In the genomic region with DNA sequence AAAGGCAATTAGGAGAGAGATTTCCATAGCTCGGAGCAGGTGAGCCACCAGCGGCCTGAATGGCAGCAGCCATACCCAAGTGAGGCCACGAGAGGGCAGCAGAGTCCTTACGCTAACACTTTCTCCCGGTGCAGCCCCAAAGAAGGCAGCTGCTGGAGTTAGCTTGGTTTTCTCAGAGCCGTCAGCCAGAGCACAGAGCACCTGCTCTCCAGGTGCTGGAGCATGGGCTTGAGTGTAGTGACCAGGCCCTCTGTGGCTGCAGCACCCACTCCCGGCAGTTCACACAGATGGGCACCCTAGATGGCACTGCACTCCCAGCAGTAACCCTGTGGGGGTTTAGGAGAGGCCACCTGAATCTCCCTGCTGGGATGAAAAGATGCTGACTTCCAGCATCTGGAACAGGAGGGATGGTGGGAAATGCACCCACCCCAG, we compare ENCODE assay signal across 1 cellular context.
TF ChIP-seq lines count a peak whose summit lies in the region.

No MANE protein-coding gene starts in this region.

TF ChIP-seq in HepG2, 621 proteins besides CTCF, POLR2A, EP300 and RAD21 (continued from another document and continues in another):
- TF ChIP-seq FOXC1 (CRISPR knock-in tag; IDR thresholded peaks at IDR 0.05; ENCODE audit: borderline replicate concordance) (peak; percentile 71; the same call in 1 of the 2 replicates), ZSCAN22 (CRISPR knock-in tag; IDR thresholded peaks at IDR 0.05) (no peak), BCL6 (CRISPR knock-in tag; IDR thresholded peaks at IDR 0.05) (peak; percentile 14; the same call in 1 of the 2 replicates), NAIF1 (CRISPR knock-in tag; IDR thresholded peaks at IDR 0.05; ENCODE audit: borderline replicate concordance) (no peak), ZNF83 (CRISPR knock-in tag; IDR thresholded peaks at IDR 0.05; ENCODE audit: borderline replicate concordance) (no peak), POGZ (CRISPR knock-in tag; IDR thresholded peaks at IDR 0.05) (no peak), ZNF256 (CRISPR knock-in tag; conservative IDR thresholded peaks at IDR 0.05) (no peak), BRCA1 (CRISPR knock-in tag; IDR thresholded peaks at IDR 0.05) (no peak), NR2F1 (CRISPR knock-in tag; IDR thresholded peaks at IDR 0.05) (no peak), KMT2A (CRISPR knock-in tag; IDR thresholded peaks at IDR 0.05) (no peak), ZNF556 (CRISPR knock-in tag; IDR thresholded peaks at IDR 0.05; ENCODE audit: borderline replicate concordance) (no peak), HNF4G (IDR thresholded peaks at IDR 0.05; ENCODE audit: borderline replicate concordance, low read depth, low read length) (no peak), HNF4G (CRISPR knock-in tag; IDR thresholded peaks at IDR 0.05; ENCODE audit: borderline replicate concordance, low read depth) (0 out of 2 replicates have a peak, but pooled peaks have one; percentile 41), KLF16 (CRISPR knock-in tag; IDR thresholded peaks at IDR 0.05) (no peak), FOXA1 (IDR thresholded peaks at IDR 0.05) (no peak), FOXA1 (CRISPR knock-in tag; IDR thresholded peaks at IDR 0.05) (no peak), MYNN (CRISPR knock-in tag; IDR thresholded peaks at IDR 0.05; ENCODE audit: low read depth) (no peak), ZFP90 (CRISPR knock-in tag; IDR thresholded peaks at IDR 0.05; ENCODE audit: borderline replicate concordance) (no peak), ZNF431 (CRISPR knock-in tag; IDR thresholded peaks at IDR 0.05; ENCODE audit: borderline replicate concordance, low read depth) (no peak), ZNF672 (CRISPR knock-in tag; IDR thresholded peaks at IDR 0.05) (no peak), ZNF263 (CRISPR knock-in tag; IDR thresholded peaks at IDR 0.05) (0 out of 2 replicates have a peak, but pooled peaks have one; percentile 28), MTF2 (CRISPR knock-in tag; IDR thresholded peaks at IDR 0.05; ENCODE audit: borderline replicate concordance) (no peak), SMC3 (IDR thresholded peaks at IDR 0.05; ENCODE audit: low read length) (peak; percentile 98), ZNF44 (CRISPR knock-in tag; IDR thresholded peaks at IDR 0.05) (no peak), ZNF367 (CRISPR knock-in tag; IDR thresholded peaks at IDR 0.05; ENCODE audit: borderline replicate concordance) (no peak), POLR2AphosphoS5 (IDR thresholded peaks at IDR 0.05; ENCODE audit: low read depth, low read length) (no peak), ZNF703 (CRISPR knock-in tag; IDR thresholded peaks at IDR 0.05; ENCODE audit: borderline replicate concordance) (no peak), ZNF788 (CRISPR knock-in tag; IDR thresholded peaks at IDR 0.05; ENCODE audit: borderline replicate concordance) (no peak), ZNF264 (CRISPR knock-in tag; IDR thresholded peaks at IDR 0.05) (no peak), PAF1 (CRISPR knock-in tag; IDR thresholded peaks at IDR 0.05) (no peak), ZNF496 (CRISPR knock-in tag; IDR thresholded peaks at IDR 0.05; ENCODE audit: insufficient replicate concordance) (no peak), PTBP1 (IDR thresholded peaks at IDR 0.05; ENCODE audit: low read depth, low read length, poor library complexity, severe bottlenecking) (no peak), MAZ (IDR thresholded peaks at IDR 0.05; ENCODE audit: borderline replicate concordance, low read depth, low read length) (no peak), MAZ (CRISPR knock-in tag; IDR thresholded peaks at IDR 0.05; ENCODE audit: low read depth) (no peak), ZNF383 (CRISPR knock-in tag; IDR thresholded peaks at IDR 0.05; ENCODE audit: borderline replicate concordance) (no peak), HOXA3 (CRISPR knock-in tag; IDR thresholded peaks at IDR 0.05) (no peak), SYNCRIP (IDR thresholded peaks at IDR 0.05; ENCODE audit: insufficient read depth, low read depth, low read length) (no peak), FOSL2 (CRISPR knock-in tag; IDR thresholded peaks at IDR 0.05) (peak; percentile 30; the same call in 1 of the 2 replicates), HOXA7 (CRISPR knock-in tag; IDR thresholded peaks at IDR 0.05) (no peak), REPIN1 (CRISPR knock-in tag; IDR thresholded peaks at IDR 0.05; ENCODE audit: borderline replicate concordance, low read depth) (peak; percentile 61; the same call in 1 of the 2 replicates), ZNF207 (IDR thresholded peaks at IDR 0.05; ENCODE audit: borderline replicate concordance) (no peak), ZNF570 (CRISPR knock-in tag; IDR thresholded peaks at IDR 0.05; ENCODE audit: borderline replicate concordance) (no peak), ZNF326 (CRISPR knock-in tag; IDR thresholded peaks at IDR 0.05; ENCODE audit: borderline replicate concordance) (no peak), MATR3 (CRISPR knock-in tag; IDR thresholded peaks at IDR 0.05) (no peak), PCBP1 (IDR thresholded peaks at IDR 0.05; ENCODE audit: borderline replicate concordance, low read depth, low read length) (no peak), ZNF550 (CRISPR knock-in tag; IDR thresholded peaks at IDR 0.05; ENCODE audit: borderline replicate concordance) (no peak), KLF12 (CRISPR knock-in tag; IDR thresholded peaks at IDR 0.05; ENCODE audit: borderline replicate concordance) (no peak), SALL1 (CRISPR knock-in tag; IDR thresholded peaks at IDR 0.05) (peak; percentile 63; the same call in 1 of the 2 replicates), HNRNPK (IDR thresholded peaks at IDR 0.05; ENCODE audit: low read depth, low read length, poor library complexity, severe bottlenecking) (no peak), ZC3H4 (CRISPR knock-in tag; IDR thresholded peaks at IDR 0.05; ENCODE audit: borderline replicate concordance) (no peak)
- TF ChIP-seq, protein P1, sequence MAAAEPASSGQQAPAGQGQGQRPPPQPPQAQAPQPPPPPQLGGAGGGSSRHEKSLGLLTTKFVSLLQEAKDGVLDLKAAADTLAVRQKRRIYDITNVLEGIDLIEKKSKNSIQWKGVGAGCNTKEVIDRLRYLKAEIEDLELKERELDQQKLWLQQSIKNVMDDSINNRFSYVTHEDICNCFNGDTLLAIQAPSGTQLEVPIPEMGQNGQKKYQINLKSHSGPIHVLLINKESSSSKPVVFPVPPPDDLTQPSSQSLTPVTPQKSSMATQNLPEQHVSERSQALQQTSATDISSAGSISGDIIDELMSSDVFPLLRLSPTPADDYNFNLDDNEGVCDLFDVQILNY (CRISPR knock-in tag; conservative IDR thresholded peaks at IDR 0.05) = no peak
- TF ChIP-seq, protein P2, sequence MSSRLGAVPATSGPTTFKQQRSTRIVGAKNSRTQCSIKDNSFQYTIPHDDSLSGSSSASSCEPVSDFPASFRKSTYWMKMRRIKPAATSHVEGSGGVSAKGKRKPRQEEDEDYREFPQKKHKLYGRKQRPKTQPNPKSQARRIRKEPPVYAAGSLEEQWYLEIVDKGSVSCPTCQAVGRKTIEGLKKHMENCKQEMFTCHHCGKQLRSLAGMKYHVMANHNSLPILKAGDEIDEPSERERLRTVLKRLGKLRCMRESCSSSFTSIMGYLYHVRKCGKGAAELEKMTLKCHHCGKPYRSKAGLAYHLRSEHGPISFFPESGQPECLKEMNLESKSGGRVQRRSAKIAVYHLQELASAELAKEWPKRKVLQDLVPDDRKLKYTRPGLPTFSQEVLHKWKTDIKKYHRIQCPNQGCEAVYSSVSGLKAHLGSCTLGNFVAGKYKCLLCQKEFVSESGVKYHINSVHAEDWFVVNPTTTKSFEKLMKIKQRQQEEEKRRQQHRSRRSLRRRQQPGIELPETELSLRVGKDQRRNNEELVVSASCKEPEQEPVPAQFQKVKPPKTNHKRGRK (CRISPR knock-in tag; IDR thresholded peaks at IDR 0.05) = no peak
- TF ChIP-seq, protein P3, sequence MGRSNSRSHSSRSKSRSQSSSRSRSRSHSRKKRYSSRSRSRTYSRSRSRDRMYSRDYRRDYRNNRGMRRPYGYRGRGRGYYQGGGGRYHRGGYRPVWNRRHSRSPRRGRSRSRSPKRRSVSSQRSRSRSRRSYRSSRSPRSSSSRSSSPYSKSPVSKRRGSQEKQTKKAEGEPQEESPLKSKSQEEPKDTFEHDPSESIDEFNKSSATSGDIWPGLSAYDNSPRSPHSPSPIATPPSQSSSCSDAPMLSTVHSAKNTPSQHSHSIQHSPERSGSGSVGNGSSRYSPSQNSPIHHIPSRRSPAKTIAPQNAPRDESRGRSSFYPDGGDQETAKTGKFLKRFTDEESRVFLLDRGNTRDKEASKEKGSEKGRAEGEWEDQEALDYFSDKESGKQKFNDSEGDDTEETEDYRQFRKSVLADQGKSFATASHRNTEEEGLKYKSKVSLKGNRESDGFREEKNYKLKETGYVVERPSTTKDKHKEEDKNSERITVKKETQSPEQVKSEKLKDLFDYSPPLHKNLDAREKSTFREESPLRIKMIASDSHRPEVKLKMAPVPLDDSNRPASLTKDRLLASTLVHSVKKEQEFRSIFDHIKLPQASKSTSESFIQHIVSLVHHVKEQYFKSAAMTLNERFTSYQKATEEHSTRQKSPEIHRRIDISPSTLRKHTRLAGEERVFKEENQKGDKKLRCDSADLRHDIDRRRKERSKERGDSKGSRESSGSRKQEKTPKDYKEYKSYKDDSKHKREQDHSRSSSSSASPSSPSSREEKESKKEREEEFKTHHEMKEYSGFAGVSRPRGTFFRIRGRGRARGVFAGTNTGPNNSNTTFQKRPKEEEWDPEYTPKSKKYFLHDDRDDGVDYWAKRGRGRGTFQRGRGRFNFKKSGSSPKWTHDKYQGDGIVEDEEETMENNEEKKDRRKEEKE (IDR thresholded peaks at IDR 0.05) = no peak
- TF ChIP-seq, protein P4, sequence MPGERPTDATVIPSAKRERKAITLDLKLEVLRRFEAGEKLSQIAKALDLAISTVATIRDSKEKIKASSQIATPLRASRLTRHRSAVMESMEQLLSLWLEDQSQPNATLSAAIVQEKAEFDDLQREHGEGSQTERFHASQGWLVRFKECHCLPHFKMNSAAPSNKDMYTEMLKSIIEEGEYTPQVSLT (CRISPR knock-in tag; IDR thresholded peaks at IDR 0.05; ENCODE audit: borderline replicate concordance, low read depth) = no peak
- TF ChIP-seq, protein P5, sequence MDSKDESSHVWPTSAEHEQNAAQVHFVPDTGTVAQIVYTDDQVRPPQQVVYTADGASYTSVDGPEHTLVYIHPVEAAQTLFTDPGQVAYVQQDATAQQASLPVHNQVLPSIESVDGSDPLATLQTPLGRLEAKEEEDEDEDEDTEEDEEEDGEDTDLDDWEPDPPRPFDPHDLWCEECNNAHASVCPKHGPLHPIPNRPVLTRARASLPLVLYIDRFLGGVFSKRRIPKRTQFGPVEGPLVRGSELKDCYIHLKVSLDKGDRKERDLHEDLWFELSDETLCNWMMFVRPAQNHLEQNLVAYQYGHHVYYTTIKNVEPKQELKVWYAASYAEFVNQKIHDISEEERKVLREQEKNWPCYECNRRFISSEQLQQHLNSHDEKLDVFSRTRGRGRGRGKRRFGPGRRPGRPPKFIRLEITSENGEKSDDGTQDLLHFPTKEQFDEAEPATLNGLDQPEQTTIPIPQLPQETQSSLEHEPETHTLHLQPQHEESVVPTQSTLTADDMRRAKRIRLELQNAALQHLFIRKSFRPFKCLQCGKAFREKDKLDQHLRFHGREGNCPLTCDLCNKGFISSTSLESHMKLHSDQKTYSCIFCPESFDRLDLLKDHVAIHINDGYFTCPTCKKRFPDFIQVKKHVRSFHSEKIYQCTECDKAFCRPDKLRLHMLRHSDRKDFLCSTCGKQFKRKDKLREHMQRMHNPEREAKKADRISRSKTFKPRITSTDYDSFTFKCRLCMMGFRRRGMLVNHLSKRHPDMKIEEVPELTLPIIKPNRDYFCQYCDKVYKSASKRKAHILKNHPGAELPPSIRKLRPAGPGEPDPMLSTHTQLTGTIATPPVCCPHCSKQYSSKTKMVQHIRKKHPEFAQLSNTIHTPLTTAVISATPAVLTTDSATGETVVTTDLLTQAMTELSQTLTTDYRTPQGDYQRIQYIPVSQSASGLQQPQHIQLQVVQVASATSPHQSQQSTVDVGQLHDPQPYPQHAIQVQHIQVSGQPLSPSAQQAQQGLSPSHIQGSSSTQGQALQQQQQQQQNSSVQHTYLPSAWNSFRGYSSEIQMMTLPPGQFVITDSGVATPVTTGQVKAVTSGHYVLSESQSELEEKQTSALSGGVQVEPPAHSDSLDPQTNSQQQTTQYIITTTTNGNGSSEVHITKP (CRISPR knock-in tag; IDR thresholded peaks at IDR 0.05; ENCODE audit: low read depth) = no peak
- TF ChIP-seq, protein P6, sequence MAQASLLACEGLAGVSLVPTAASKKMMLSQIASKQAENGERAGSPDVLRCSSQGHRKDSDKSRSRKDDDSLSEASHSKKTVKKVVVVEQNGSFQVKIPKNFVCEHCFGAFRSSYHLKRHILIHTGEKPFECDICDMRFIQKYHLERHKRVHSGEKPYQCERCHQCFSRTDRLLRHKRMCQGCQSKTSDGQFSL (CRISPR knock-in tag; IDR thresholded peaks at IDR 0.05) = no peak
- TF ChIP-seq, protein P7, sequence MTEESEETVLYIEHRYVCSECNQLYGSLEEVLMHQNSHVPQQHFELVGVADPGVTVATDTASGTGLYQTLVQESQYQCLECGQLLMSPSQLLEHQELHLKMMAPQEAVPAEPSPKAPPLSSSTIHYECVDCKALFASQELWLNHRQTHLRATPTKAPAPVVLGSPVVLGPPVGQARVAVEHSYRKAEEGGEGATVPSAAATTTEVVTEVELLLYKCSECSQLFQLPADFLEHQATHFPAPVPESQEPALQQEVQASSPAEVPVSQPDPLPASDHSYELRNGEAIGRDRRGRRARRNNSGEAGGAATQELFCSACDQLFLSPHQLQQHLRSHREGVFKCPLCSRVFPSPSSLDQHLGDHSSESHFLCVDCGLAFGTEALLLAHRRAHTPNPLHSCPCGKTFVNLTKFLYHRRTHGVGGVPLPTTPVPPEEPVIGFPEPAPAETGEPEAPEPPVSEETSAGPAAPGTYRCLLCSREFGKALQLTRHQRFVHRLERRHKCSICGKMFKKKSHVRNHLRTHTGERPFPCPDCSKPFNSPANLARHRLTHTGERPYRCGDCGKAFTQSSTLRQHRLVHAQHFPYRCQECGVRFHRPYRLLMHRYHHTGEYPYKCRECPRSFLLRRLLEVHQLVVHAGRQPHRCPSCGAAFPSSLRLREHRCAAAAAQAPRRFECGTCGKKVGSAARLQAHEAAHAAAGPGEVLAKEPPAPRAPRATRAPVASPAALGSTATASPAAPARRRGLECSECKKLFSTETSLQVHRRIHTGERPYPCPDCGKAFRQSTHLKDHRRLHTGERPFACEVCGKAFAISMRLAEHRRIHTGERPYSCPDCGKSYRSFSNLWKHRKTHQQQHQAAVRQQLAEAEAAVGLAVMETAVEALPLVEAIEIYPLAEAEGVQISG (CRISPR knock-in tag; IDR thresholded peaks at IDR 0.05) = no peak
- TF ChIP-seq, protein P8, sequence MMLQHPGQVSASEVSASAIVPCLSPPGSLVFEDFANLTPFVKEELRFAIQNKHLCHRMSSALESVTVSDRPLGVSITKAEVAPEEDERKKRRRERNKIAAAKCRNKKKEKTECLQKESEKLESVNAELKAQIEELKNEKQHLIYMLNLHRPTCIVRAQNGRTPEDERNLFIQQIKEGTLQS (CRISPR knock-in tag; IDR thresholded peaks at IDR 0.05) = no peak
- TF ChIP-seq, protein P9, sequence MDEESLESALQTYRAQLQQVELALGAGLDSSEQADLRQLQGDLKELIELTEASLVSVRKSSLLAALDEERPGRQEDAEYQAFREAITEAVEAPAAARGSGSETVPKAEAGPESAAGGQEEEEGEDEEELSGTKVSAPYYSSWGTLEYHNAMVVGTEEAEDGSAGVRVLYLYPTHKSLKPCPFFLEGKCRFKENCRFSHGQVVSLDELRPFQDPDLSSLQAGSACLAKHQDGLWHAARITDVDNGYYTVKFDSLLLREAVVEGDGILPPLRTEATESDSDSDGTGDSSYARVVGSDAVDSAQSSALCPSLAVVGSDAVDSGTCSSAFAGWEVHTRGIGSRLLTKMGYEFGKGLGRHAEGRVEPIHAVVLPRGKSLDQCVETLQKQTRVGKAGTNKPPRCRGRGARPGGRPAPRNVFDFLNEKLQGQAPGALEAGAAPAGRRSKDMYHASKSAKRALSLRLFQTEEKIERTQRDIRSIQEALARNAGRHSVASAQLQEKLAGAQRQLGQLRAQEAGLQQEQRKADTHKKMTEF (CRISPR knock-in tag; IDR thresholded peaks at IDR 0.05) = 0 out of 2 replicates have a peak, but pooled peaks have one; percentile 30
